Comparison of ENCODE assay signal across 16 cellular contexts in the genomic region with DNA sequence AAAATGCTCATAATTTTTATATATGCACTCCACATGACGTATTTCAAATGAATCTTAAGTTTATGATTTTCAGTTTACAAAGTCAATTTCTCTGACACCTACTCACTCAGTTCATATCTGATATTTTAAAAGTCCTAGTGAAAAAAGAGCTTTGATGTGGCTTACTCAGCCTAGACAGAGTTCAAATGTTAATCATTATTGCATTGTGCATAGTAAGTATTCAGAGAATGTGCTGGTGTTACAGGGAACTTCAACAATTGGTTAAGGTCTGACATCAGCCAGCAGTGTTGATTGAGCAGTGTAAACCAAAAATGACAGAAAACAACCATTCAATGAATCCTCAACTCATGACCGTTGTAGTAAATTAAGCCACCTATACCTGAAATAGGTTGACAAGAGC.
A peak's percentile ranks its signal among the peaks of the same experiment; 100 is the strongest.
DNase-seq lines count a peak whose midpoint lies in the region; ATAC-seq and TF ChIP-seq lines count a peak whose summit lies in the region.
"Had no signal": no experiment of that assay in that cellular context is flagged by ENCODE, and none has a peak within 500 bp of the region (broad histone marks: within the 10 kb centered on the region; RNA-seq: fewer than 3 reads in every experiment).

No MANE protein-coding gene starts in this region.

- H3K4me1 ChIP-seq in OCI-LY1 (ENCODE audit: insufficient read depth, low read length, severe bottlenecking): peaks cover 35% of the 10 kb centered on the region
- H3K4me1 ChIP-seq in ovary (ENCODE audit: insufficient read depth): peaks cover 4% of the 10 kb centered on the region
- H3K4me1 ChIP-seq in aorta (ENCODE audit: control insufficient read depth in 1 of 2, insufficient read depth in 2 of 2, low read length in 2 of 2): no peaks in the 10 kb centered on the region
- H3K4me1 ChIP-seq: upper lobe of left lung had no signal

- no peaks in the 10 kb centered on the region for H3K9me2 ChIP-seq in OCI-LY1 (ENCODE audit: low read depth, low read length)

- H3K36me3 ChIP-seq in OCI-LY1 (ENCODE audit: insufficient read depth, low read length): no peaks in the 10 kb centered on the region
- no peaks in the 10 kb centered on the region for H3K36me3 ChIP-seq in ovary
- no peaks in the 10 kb centered on the region for H3K36me3 ChIP-seq in aorta (ENCODE audit: control insufficient read depth in 1 of 2, insufficient read depth in 2 of 2, low read length in 1 of 2)
- H3K36me3 ChIP-seq: HAP-1, upper lobe of left lung had no signal

- H3K27ac ChIP-seq in OCI-LY1 (ENCODE audit: low read depth, low read length, poor library complexity, severe bottlenecking): peak overlapping the region; percentile 41
- H3K27ac ChIP-seq in epithelial cell of prostate: peak overlapping the region; percentile 15
- H3K27ac ChIP-seq in ovary: no peak overlapping the region
- no peak overlapping the region for H3K27ac ChIP-seq in aorta (ENCODE audit: low read depth in 1 of 2, low read length in 2 of 2)
- H3K27ac ChIP-seq: upper lobe of left lung had no signal

- peak; percentile 71 for ATAC-seq in activated CD4-positive, alpha-beta T cell treated with anti-CD3 and anti-CD28 coated beads for 36 hours
- ATAC-seq in stimulated activated naive B cell treated with anti-CD40 and anti-IgM and Interleukin-4, amounts not matched to agents 10 μg/mL and 1 μg/mL and 100 μg/mL, for 72 hours (replicated peaks): peak; percentile 48 to 67
- ATAC-seq in aorta (ENCODE audit: low FRiP score): no peak

- H3K9me3 Mint-ChIP-seq in activated CD4-positive, alpha-beta T cell treated with anti-CD3 and anti-CD28 coated beads for 36 hours (ENCODE audit: low read depth): peaks cover 2% of the 10 kb centered on the region
- H3K9me3 Mint-ChIP-seq in activated CD4-positive, alpha-beta T cell treated with anti-CD3 and anti-CD28 coated beads, Interleukin-2, amount 10 ng/mL, durations not matched to agents 7 days and 5 days: peaks cover 3% of the 10 kb centered on the region
- peaks cover 6 to 8% of the 10 kb centered on the region in 2 donors for H3K9me3 Mint-ChIP-seq in stimulated activated naive B cell treated with anti-CD40 and anti-IgM and Interleukin-4, amounts not matched to agents 10 μg/mL and 1 μg/mL and 100 μg/mL, for 72 hours

- TF ChIP-seq CTCF in OCI-LY1 (IDR thresholded peaks at IDR 0.05; ENCODE audit: low read length) (no peak), ovary (IDR thresholded peaks at IDR 0.05) (no peak)

- H3K4me1 Mint-ChIP-seq in activated CD4-positive, alpha-beta T cell treated with anti-CD3 and anti-CD28 coated beads for 36 hours: peaks cover 6% of the 10 kb centered on the region
- peaks cover 10% of the 10 kb centered on the region for H3K4me1 Mint-ChIP-seq in activated CD4-positive, alpha-beta T cell treated with anti-CD3 and anti-CD28 coated beads, Interleukin-2, amount 10 ng/mL, durations not matched to agents 7 days and 5 days
- peaks cover 34 to 70% of the 10 kb centered on the region in 2 donors for H3K4me1 Mint-ChIP-seq in stimulated activated naive B cell treated with anti-CD40 and anti-IgM and Interleukin-4, amounts not matched to agents 10 μg/mL and 1 μg/mL and 100 μg/mL, for 72 hours

- H2AFZ ChIP-seq in OCI-LY1 (ENCODE audit: low read length): no peak overlapping the region

- POLR2A ChIA-PET in activated CD4-positive, alpha-beta T cell treated with anti-CD3 and anti-CD28 coated beads for 36 hours (lab: Charles Lee): no interaction called here
- POLR2A ChIA-PET in activated CD4-positive, alpha-beta T cell treated with anti-CD3 and anti-CD28 coated beads, Interleukin-2, amount 10 ng/mL, durations not matched to agents 7 days and 5 days (lab: Charles Lee): interaction anchor here (0.6 kb wide), 1 partner anchor 17 kb away, joined by 3 read pairs; no protein-coding TSS in a partner anchor
- POLR2A ChIA-PET in HEK293T (lab: Yijun Ruan, JAX): no interaction called here

- H3K79me2 ChIP-seq in OCI-LY1 (ENCODE audit: insufficient read depth, low read length): no peaks in the 10 kb centered on the region

- H3K4me3 ChIP-seq in OCI-LY1 (ENCODE audit: low read depth, low read length, poor library complexity, severe bottlenecking): no peak overlapping the region
- H3K4me3 ChIP-seq in ovary: no peak overlapping the region
- H3K4me3 ChIP-seq in aorta (ENCODE audit: low read length in 2 of 2): no peak overlapping the region
- H3K4me3 ChIP-seq: HAP-1, upper lobe of left lung had no signal

- H3F3A ChIP-seq in OCI-LY1 (ENCODE audit: insufficient read depth, low read length): no peaks in the 10 kb centered on the region

- no peaks in the 10 kb centered on the region for H4K20me1 ChIP-seq in OCI-LY1 (ENCODE audit: insufficient read depth, low read length)

- intact Hi-C loops in activated CD4-positive, alpha-beta T cell treated with anti-CD3 and anti-CD28 coated beads for 36 hours (cut with DNase I, micrococcal nuclease): no loop called here
- intact Hi-C loops in ovary (cut with DNase I): no loop called here
- intact Hi-C loops in aorta (cut with DNase I): no loop called here

- H3K27me3 ChIP-seq in OCI-LY1 (ENCODE audit: insufficient read depth, low read length) (no peaks in the 10 kb centered on the region), ovary (no peaks in the 10 kb centered on the region), aorta (ENCODE audit: control insufficient read depth in 1 of 2, insufficient read depth in 2 of 2, low read length in 1 of 2) (no peaks in the 10 kb centered on the region)
- H3K27me3 ChIP-seq: upper lobe of left lung had no signal

- H3K27ac Mint-ChIP-seq in activated CD4-positive, alpha-beta T cell treated with anti-CD3 and anti-CD28 coated beads for 36 hours: no peak overlapping the region
- no peak overlapping the region for H3K27ac Mint-ChIP-seq in activated CD4-positive, alpha-beta T cell treated with anti-CD3 and anti-CD28 coated beads, Interleukin-2, amount 10 ng/mL, durations not matched to agents 7 days and 5 days
- H3K27ac Mint-ChIP-seq in stimulated activated naive B cell treated with anti-CD40 and anti-IgM and Interleukin-4, amounts not matched to agents 10 μg/mL and 1 μg/mL and 100 μg/mL, for 72 hours: no peak overlapping the region
- H3K27ac Mint-ChIP-seq: activated naive CD4-positive, alpha-beta T cell treated with anti-CD3 and anti-CD28 coated beads, Interleukin-2, amount 50 U/mL, for 72 hours had no signal

- 95 to 98% (median 96%) methylated on average over 2 of the region's 2 CpGs for WGBS in ovary, 3 donors
- WGBS in aorta, 2 donors: 96 to 98% methylated on average over 2 of the region's 2 CpGs

- H3K9ac ChIP-seq in OCI-LY1 (ENCODE audit: low read length): no peak overlapping the region; the same call in 1 of the 2 replicates

- no peak for TF ChIP-seq POLR2A in ovary (IDR thresholded peaks at IDR 0.05)

- CTCF ChIA-PET in activated CD4-positive, alpha-beta T cell treated with anti-CD3 and anti-CD28 coated beads for 36 hours (lab: Charles Lee): interaction anchor here (0.6 kb wide), 1 partner anchor 16 kb away, joined by 3 read pairs; no protein-coding TSS in a partner anchor
- CTCF ChIA-PET in activated CD4-positive, alpha-beta T cell treated with anti-CD3 and anti-CD28 coated beads, Interleukin-2, amount 10 ng/mL, durations not matched to agents 7 days and 5 days (lab: Charles Lee): interaction anchor here (1.3 kb wide), 1 partner anchor 18 kb away, joined by 3 read pairs; no protein-coding TSS in a partner anchor
- CTCF ChIA-PET in HEK293T (lab: Yijun Ruan, JAX): no interaction called here

- no peak for DNase-seq in activated CD4-positive, alpha-beta T cell treated with anti-CD3 and anti-CD28 coated beads for 36 hours
- no peak for DNase-seq in activated CD4-positive, alpha-beta T cell treated with anti-CD3 and anti-CD28 coated beads, Interleukin-2, amount 10 ng/mL, durations not matched to agents 7 days and 5 days
- DNase-seq in epithelial cell of prostate (ENCODE audit: low read depth, low spot score) (no peak), ovary (no peak), aorta (no peak), HEK293T (ENCODE audit: extremely low spot score) (no peak)
- DNase-seq in stimulated activated naive B cell treated with anti-CD40 and anti-IgM and Interleukin-4, amounts not matched to agents 10 μg/mL and 1 μg/mL and 100 μg/mL, for 72 hours: no peak
- DNase-seq: activated CD8-positive, alpha-beta memory T cell treated with anti-CD3 and anti-CD28 coated beads for 24 hours; cortex of kidney; DMS 273 treated with DMSO at 0.1 percent for 48 hours; NCI-H1092 treated with DMSO at 0.1 percent for 48 hours; T1000; upper lobe of left lung had no signal

- H3K36me3 Mint-ChIP-seq in activated CD4-positive, alpha-beta T cell treated with anti-CD3 and anti-CD28 coated beads for 36 hours (ENCODE audit: low read depth): peaks cover 3% of the 10 kb centered on the region
- peaks cover 7% of the 10 kb centered on the region for H3K36me3 Mint-ChIP-seq in activated CD4-positive, alpha-beta T cell treated with anti-CD3 and anti-CD28 coated beads, Interleukin-2, amount 10 ng/mL, durations not matched to agents 7 days and 5 days (ENCODE audit: low read depth)
- H3K36me3 Mint-ChIP-seq in stimulated activated naive B cell treated with anti-CD40 and anti-IgM and Interleukin-4, amounts not matched to agents 10 μg/mL and 1 μg/mL and 100 μg/mL, for 72 hours: peaks cover 19 to 35% of the 10 kb centered on the region in 2 donors

- no peak overlapping the region for H3K4me2 ChIP-seq in OCI-LY1 (ENCODE audit: low read length)

- no peaks in the 10 kb centered on the region for H3K27me3 Mint-ChIP-seq in activated CD4-positive, alpha-beta T cell treated with anti-CD3 and anti-CD28 coated beads for 36 hours
- H3K27me3 Mint-ChIP-seq in activated CD4-positive, alpha-beta T cell treated with anti-CD3 and anti-CD28 coated beads, Interleukin-2, amount 10 ng/mL, durations not matched to agents 7 days and 5 days: no peaks in the 10 kb centered on the region
- H3K27me3 Mint-ChIP-seq in stimulated activated naive B cell treated with anti-CD40 and anti-IgM and Interleukin-4, amounts not matched to agents 10 μg/mL and 1 μg/mL and 100 μg/mL, for 72 hours: no peaks in the 10 kb centered on the region

- no peaks in the 10 kb centered on the region for H3K9me3 ChIP-seq in OCI-LY1 (ENCODE audit: low read length)
- no peaks in the 10 kb centered on the region for H3K9me3 ChIP-seq in ovary
- no peaks in the 10 kb centered on the region for H3K9me3 ChIP-seq in aorta (ENCODE audit: control insufficient read depth, low read length)
- H3K9me3 ChIP-seq: HAP-1, upper lobe of left lung had no signal

- no peak overlapping the region for H3K4me3 Mint-ChIP-seq in activated CD4-positive, alpha-beta T cell treated with anti-CD3 and anti-CD28 coated beads for 36 hours
- no peak overlapping the region for H3K4me3 Mint-ChIP-seq in activated CD4-positive, alpha-beta T cell treated with anti-CD3 and anti-CD28 coated beads, Interleukin-2, amount 10 ng/mL, durations not matched to agents 7 days and 5 days
- no peak overlapping the region for H3K4me3 Mint-ChIP-seq in stimulated activated naive B cell treated with anti-CD40 and anti-IgM and Interleukin-4, amounts not matched to agents 10 μg/mL and 1 μg/mL and 100 μg/mL, for 72 hours

- TF ChIP-seq EP300 in ovary (IDR thresholded peaks at IDR 0.05): no peak

TF ChIP-seq in HEK293T, 16 proteins besides CTCF, POLR2A, EP300 and RAD21 (continues in another document):
- TF ChIP-seq FOXM1 (IDR thresholded peaks at IDR 0.05; ENCODE audit: borderline replicate concordance) (no peak), CTBP1 (IDR thresholded peaks at IDR 0.05; ENCODE audit: borderline replicate concordance) (no peak), NFRKB (IDR thresholded peaks at IDR 0.05) (no peak), FOXK2 (IDR thresholded peaks at IDR 0.05) (no peak)

Comparison
In these comparisons a context has a peak if more than half of its experiments do, and no peak if none do; other contexts are left out.
1. H3K27ac ChIP-seq: peak in OCI-LY1 (single experiment) and epithelial cell of prostate (single experiment); none in ovary (0 of 2) and aorta (0 of 2).